1 cellular context compared by ENCODE assay signal in the genomic region with DNA sequence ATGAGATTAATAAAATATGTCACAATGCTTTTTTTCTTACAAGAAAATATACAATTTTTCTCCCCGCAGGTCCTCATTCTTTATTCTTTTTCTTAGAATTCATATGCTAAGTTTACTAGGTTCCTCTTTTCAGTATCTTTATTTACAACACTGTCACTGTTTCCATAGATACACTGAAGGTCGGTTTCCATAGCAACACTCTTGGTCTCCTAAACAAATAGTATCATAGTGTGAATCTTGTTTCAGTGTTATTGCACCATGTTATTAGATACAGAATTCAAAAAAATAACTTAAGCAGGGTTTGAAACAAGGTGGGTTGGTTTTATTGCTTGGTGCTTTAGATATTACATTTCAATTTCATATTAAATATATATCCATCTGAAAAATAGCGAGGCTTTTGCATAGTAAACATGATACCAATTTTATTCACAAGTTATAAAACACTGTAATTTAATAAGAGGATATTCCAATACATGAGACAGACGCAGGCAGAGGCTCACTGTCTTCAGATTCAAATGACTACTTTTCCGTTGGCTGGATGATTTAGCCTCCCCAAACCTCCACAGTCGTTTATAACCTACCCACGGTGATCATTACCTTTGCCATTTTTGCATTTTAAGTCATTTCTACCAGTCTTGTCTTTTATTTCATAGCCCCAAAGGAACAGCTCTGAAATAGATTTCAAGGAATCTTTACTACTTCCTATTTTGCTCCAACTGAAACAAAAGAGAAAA.
TF ChIP-seq lines count a peak whose summit lies in the region.

No MANE protein-coding gene starts in this region.

TF ChIP-seq in GM12878, 131 proteins besides CTCF, POLR2A, EP300 and RAD21 (continued from another document):
- TF ChIP-seq SMAD1 (IDR thresholded peaks at IDR 0.05; ENCODE audit: low read depth, partially characterized antibody), result peak; percentile 94
- peak; percentile 100 for TF ChIP-seq BMI1 (IDR thresholded peaks at IDR 0.05; ENCODE audit: borderline replicate concordance)
- no peak for TF ChIP-seq RFX5 (IDR thresholded peaks at IDR 0.05; ENCODE audit: low read depth, low read length)
- TF ChIP-seq EZH2 (IDR thresholded peaks at IDR 0.05; ENCODE audit: borderline replicate concordance, control insufficient read depth, low read depth, low read length), result no peak
- TF ChIP-seq ZNF207 (IDR thresholded peaks at IDR 0.05; ENCODE audit: borderline replicate concordance), result peak; percentile 76; the same call in 1 of the 2 replicates
